ENCODE assay signal across 1 cellular context in genomic region chr12:114869091-114869834, GRCh38.
TF ChIP-seq lines count a peak whose summit lies in the region.

No MANE protein-coding gene starts in this region.

TF ChIP-seq in SK-N-SH treated with all-trans-retinoic acid at 6 μM for 48 hours, 23 proteins besides CTCF, POLR2A, EP300 and RAD21 (continued from another document):
- TF ChIP-seq TSHZ2 (CRISPR knock-in tag; IDR thresholded peaks at IDR 0.05) (0 out of 2 replicates have a peak, but pooled peaks have one; percentile 22), ZNF8 (CRISPR knock-in tag; IDR thresholded peaks at IDR 0.05) (peak; percentile 96), ESRRG (CRISPR knock-in tag; IDR thresholded peaks at IDR 0.05) (no peak)
